10 cellular contexts compared by ENCODE assay signal in the genomic region with DNA sequence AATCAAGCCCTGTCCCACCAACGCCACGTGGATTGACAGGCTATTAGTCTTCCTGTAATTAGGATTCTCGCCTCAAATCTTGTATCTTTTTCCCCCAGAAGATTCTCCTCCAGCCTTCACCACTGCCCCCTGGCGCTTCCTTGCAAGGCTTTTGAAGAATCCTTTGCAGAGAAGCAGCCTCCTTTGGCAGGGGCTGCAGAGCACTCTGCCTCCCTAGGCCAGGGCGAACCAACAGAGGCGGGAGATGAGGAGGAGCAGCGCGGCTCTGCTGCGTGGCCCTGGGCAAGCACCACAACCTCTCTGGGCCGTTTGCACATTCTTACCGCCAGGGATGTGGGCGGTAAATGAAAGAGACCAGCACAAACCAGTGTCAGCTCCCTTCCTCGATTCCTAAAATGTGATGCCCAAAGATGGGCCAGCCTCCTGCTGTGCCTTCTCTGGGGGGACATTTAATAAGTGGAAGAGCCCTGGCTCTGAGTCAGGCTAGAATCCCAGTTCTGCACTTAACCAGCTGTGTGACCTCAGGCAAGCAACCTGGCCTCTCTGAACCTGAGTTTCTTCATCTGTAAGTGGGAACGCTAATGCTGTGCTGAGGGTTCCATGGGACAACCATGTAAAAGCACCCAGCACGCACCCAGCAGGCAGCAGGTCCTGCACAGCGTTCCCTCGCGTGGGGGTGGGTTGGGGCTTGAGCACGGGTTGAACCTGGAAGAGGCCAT.
DNase-seq lines count a peak whose midpoint lies in the region; ATAC-seq and TF ChIP-seq lines count a peak whose summit lies in the region.
"Had no signal": no experiment of that assay in that cellular context is flagged by ENCODE, and none has a peak within 500 bp of the region (broad histone marks: within the 10 kb centered on the region; RNA-seq: fewer than 3 reads in every experiment).

No MANE protein-coding gene starts in this region.

- H3K27me3 ChIP-seq in HUES6 (ENCODE audit: control insufficient read depth, insufficient read depth, low read length), result no peaks in the 10 kb centered on the region

- H3K4me1 ChIP-seq in HUES6 (ENCODE audit: control insufficient read depth, insufficient read depth, low read length), result peaks cover 24% of the 10 kb centered on the region

- no peak overlapping the region for H3K9ac ChIP-seq in HUES6 (ENCODE audit: low read length)

- peak overlapping the region in 4 of 10 donors; percentile 26 to 89 (median 82) for H3K27ac Mint-ChIP-seq in naive thymus-derived CD8-positive, alpha-beta T cell

- H3K27ac ChIP-seq in HUES6 (ENCODE audit: low read depth, low read length), result no peak overlapping the region

- H3K4me1 Mint-ChIP-seq in naive thymus-derived CD8-positive, alpha-beta T cell, result peaks cover 18 to 26% (median 20%) of the 10 kb centered on the region in 4 donors

- peak; percentile 30 to 41 for ATAC-seq in naive thymus-derived CD8-positive, alpha-beta T cell
- no peak for ATAC-seq in HG02763 (IDR thresholded peaks at IDR 0.05; ENCODE audit: unreplicated experiment)
- no peak for ATAC-seq in GM21576 (IDR thresholded peaks at IDR 0.05; ENCODE audit: unreplicated experiment)
- ATAC-seq in GM18909 (IDR thresholded peaks at IDR 0.05; ENCODE audit: poor library complexity, unreplicated experiment), result no peak

- no peaks in the 10 kb centered on the region for H3K36me3 Mint-ChIP-seq in naive thymus-derived CD8-positive, alpha-beta T cell

- H3K27me3 Mint-ChIP-seq in naive thymus-derived CD8-positive, alpha-beta T cell, result peaks cover 0 to 6% (median 2%) of the 10 kb centered on the region in 5 donors

- H3K9me3 ChIP-seq in HUES6 (ENCODE audit: control insufficient read depth, insufficient read depth, low read depth, low read length), result no peaks in the 10 kb centered on the region

- no peaks in the 10 kb centered on the region for H3K36me3 ChIP-seq in HUES6 (ENCODE audit: control insufficient read depth, insufficient read depth, low read length)

- POLR2A ChIA-PET in naive thymus-derived CD8-positive, alpha-beta T cell (lab: Charles Lee), result no interaction called here

- peak; percentile 46 for TF ChIP-seq CTCF in choroid plexus epithelial cell (conservative IDR thresholded peaks at IDR 0.05; ENCODE audit: low read depth, low read length)

- H3K4me3 ChIP-seq in HUES6 (ENCODE audit: low read depth, low read length) (peak overlapping the region; percentile 74), choroid plexus epithelial cell (ENCODE audit: low read depth, low read length) (no peak overlapping the region)
- H3K4me3 ChIP-seq: lung had no signal

- DNase-seq in AG20443 (ENCODE audit: low spot score) (peak; percentile 32), choroid plexus epithelial cell (ENCODE audit: low read depth) (no peak), NCI-H510A (lab: John Stamatoyannopoulos, UW) (no peak)
- peak in 1 of 10 donors; percentile 3 for DNase-seq in naive thymus-derived CD8-positive, alpha-beta T cell
- DNase-seq: GF-D8 had no signal

- no peaks in the 10 kb centered on the region for H3K9me3 Mint-ChIP-seq in naive thymus-derived CD8-positive, alpha-beta T cell

- H3K4me3 Mint-ChIP-seq in naive thymus-derived CD8-positive, alpha-beta T cell, result peak overlapping the region; percentile 80 to 97 (median 89)

Comparison
In these comparisons a context has a peak if more than half of its experiments do, and no peak if none do; other contexts are left out.
1. ATAC-seq: peak in naive thymus-derived CD8-positive, alpha-beta T cell (2 of 2); none in HG02763 (single experiment), GM21576 (single experiment) and GM18909 (single experiment).